ENCODE assay signal across 8 cellular contexts in the genomic region with DNA sequence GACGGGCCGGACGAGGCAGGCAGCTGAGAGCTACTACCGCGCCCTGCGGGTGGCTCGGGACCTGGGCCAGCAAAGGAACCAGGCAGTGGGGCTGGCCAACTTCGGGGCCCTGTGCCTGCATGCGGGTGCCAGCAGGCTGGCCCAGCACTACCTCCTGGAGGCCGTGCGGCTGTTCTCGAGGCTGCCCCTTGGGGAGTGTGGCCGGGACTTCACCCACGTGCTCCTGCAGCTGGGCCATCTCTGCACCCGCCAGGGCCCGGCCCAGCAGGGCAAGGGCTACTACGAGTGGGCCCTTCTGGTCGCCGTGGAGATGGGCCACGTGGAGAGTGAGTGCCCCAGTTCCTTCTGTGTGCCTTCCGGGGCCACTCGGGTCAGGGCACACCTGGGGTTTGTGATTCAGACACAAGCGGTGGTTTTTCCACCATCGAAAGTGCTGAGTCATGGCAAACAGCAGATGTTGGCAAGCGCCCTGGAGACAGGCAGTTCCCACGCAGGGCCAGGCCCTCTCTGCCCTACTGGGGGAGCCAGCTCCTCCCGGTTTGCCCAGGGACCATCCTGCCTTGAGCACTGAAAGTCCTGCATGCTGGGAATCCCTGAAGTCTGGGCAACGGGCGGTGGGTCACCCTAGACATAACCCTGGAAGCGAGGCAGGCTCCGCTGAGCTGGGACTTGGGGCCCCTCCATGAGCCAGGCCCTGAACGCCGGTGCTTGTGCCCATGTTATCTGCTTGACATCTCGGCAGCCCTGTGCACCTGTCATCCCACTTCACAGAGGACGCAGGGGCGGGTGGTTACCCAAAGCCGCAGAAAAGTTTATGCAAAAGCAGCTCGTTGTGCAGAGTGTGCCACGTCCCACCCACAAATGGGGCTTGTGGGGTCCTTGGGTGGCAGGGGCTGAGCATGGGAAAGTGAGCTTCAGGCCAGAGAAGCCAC. TPM values are rescaled to one million over a fixed set of nuclear protein-coding genes. Genes with fewer than 3 reads are reported as not detected.
DNase-seq lines count a peak whose midpoint lies in the region; ATAC-seq and TF ChIP-seq lines count a peak whose summit lies in the region.

No MANE protein-coding gene starts in this region.

- no peaks in the 10 kb centered on the region for H3K9me3 ChIP-seq in CD8-positive, alpha-beta T cell (ENCODE audit: low read length)
- H3K9me3 ChIP-seq in WERI-Rb-1 (ENCODE audit: severe bottlenecking) (no peaks in the 10 kb centered on the region), breast epithelium (no peaks in the 10 kb centered on the region), lung (ENCODE audit: control insufficient read depth in 2 of 2, insufficient read depth in 1 of 2, low read length in 1 of 2) (no peaks in the 10 kb centered on the region)

- intact Hi-C loops in CD8-positive, alpha-beta T cell (cut with DNase I, micrococcal nuclease) = loop anchor here (2.0 to 5.0 kb wide), 5 partner anchors 14 to 214 kb away; partner anchors contain the start of genes ABLIM2 (in 1 of the 2), ACOX3 (in 1 of the 2) and TRMT44 (in 1 of the 2)
- intact Hi-C loops in breast epithelium (cut with DNase I; ENCODE audit: low total_unique reads) = no loop called here

- POLR2A ChIA-PET in CD8-positive, alpha-beta T cell (lab: Charles Lee) = interaction anchor here (1.1 to 3.2 kb wide), 5 partner anchors 9 to 69 kb away, joined by 3 to 22 read pairs (median 4); partner anchors contain the start of gene SH3TC1

- no peaks in the 10 kb centered on the region for H3K27me3 Mint-ChIP-seq in CD8-positive, alpha-beta T cell (ENCODE audit: low read depth)

- peak overlapping the region; percentile 65 for H3K4me3 Mint-ChIP-seq in CD8-positive, alpha-beta T cell

- 53% methylated on average over 38 to 39 of the region's 39 CpGs for WGBS in lung, 2 donors

- peak overlapping the region; percentile 90 for H3K27ac Mint-ChIP-seq in CD8-positive, alpha-beta T cell

- CTCF ChIA-PET in CD8-positive, alpha-beta T cell (lab: Charles Lee) = interaction anchor here (1.0 to 2.0 kb wide), 6 partner anchors 9 to 174 kb away, joined by 3 to 14 read pairs (median 4); no protein-coding TSS in a partner anchor

- H3K4me1 Mint-ChIP-seq in CD8-positive, alpha-beta T cell (ENCODE audit: low read depth) = peaks cover 63% of the 10 kb centered on the region

- no peaks in the 10 kb centered on the region for H3K27me3 ChIP-seq in CD8-positive, alpha-beta T cell (ENCODE audit: insufficient read depth, low read length)
- H3K27me3 ChIP-seq in WERI-Rb-1 (ENCODE audit: insufficient read depth, low read depth, severe bottlenecking) (no peaks in the 10 kb centered on the region), breast epithelium (no peaks in the 10 kb centered on the region), lung (ENCODE audit: control insufficient read depth, insufficient read depth) (no peaks in the 10 kb centered on the region)

- H3K27ac ChIP-seq in CD8-positive, alpha-beta T cell (ENCODE audit: low read depth, low read length) = peak overlapping the region; percentile 6
- peak overlapping the region; percentile 21 for H3K27ac ChIP-seq in WERI-Rb-1
- peak overlapping the region; percentile 17 to 68 for H3K27ac ChIP-seq in breast epithelium
- H3K27ac ChIP-seq in lung (ENCODE audit: low read depth in 1 of 2, low read length in 1 of 2) = no peak overlapping the region

- peak overlapping the region; percentile 8 for H3K4me3 ChIP-seq in CD8-positive, alpha-beta T cell (ENCODE audit: low read depth, low read length)
- H3K4me3 ChIP-seq in WERI-Rb-1 (ENCODE audit: low read depth, low read length) (no peak overlapping the region), breast epithelium (peak overlapping the region in 1 of 3 donors; percentile 35), lung (no peak overlapping the region)

- H3K9me3 Mint-ChIP-seq in CD8-positive, alpha-beta T cell = no peaks in the 10 kb centered on the region

- no peaks in the 10 kb centered on the region for H3K36me3 ChIP-seq in CD8-positive, alpha-beta T cell (ENCODE audit: insufficient read depth, low read length)
- H3K36me3 ChIP-seq in WERI-Rb-1 (peaks cover 5% of the 10 kb centered on the region), breast epithelium (no peaks in the 10 kb centered on the region), lung (ENCODE audit: control insufficient read depth in 2 of 2, insufficient read depth in 2 of 2, low read length in 2 of 2) (peaks cover 0 to 55% of the 10 kb centered on the region in 2 donors)

- no peak for TF ChIP-seq POLR2A in breast epithelium (IDR thresholded peaks at IDR 0.05)

- ATAC-seq in CD8-positive, alpha-beta T cell = peak; percentile 80
- peak; percentile 61 for ATAC-seq in GM21367 (IDR thresholded peaks at IDR 0.05; ENCODE audit: unreplicated experiment)
- ATAC-seq in lung (ENCODE audit: insufficient read depth, low FRiP score) = peak; percentile 84

- H3K36me3 Mint-ChIP-seq in CD8-positive, alpha-beta T cell = peaks cover 19% of the 10 kb centered on the region

- DNase-seq in CD8-positive, alpha-beta T cell = peak; percentile 47 to 90 (median 69)
- peak; percentile 58 for DNase-seq in HPDE6-E6E7 (ENCODE audit: extremely low spot score)
- DNase-seq in WERI-Rb-1 = peak; percentile 38
- DNase-seq in breast epithelium (ENCODE audit: low spot score in 2 of 2) = peak in 1 of 2 donors; percentile 73
- peak; percentile 86 for DNase-seq in lung (ENCODE audit: low spot score)
- peak; percentile 54 for DNase-seq in stimulated activated CD8-positive, alpha-beta memory T cell treated with anti-CD3 and anti-CD28 coated beads, Interleukin-4, amount 100 ng/mL, for 24 hours (ENCODE audit: low read depth)
- DNase-seq in D341Med (ENCODE audit: low spot score) = no peak

- H3K4me1 ChIP-seq in CD8-positive, alpha-beta T cell (ENCODE audit: insufficient read depth, low read length) = peaks cover 59% of the 10 kb centered on the region
- peaks cover 0 to 6% of the 10 kb centered on the region in 2 donors for H3K4me1 ChIP-seq in breast epithelium
- H3K4me1 ChIP-seq in lung (ENCODE audit: control insufficient read depth in 2 of 2, insufficient read depth in 2 of 2, low read length in 2 of 2) = peaks cover 0 to 17% of the 10 kb centered on the region in 2 donors

- TF ChIP-seq CTCF in CD8-positive, alpha-beta T cell (IDR thresholded peaks at IDR 0.05) = no peak
- no peak for TF ChIP-seq CTCF in WERI-Rb-1 (IDR thresholded peaks at IDR 0.05; ENCODE audit: low read depth, low read length)
- no peak for TF ChIP-seq CTCF in breast epithelium (IDR thresholded peaks at IDR 0.05)
- no peak for TF ChIP-seq CTCF in lung (IDR thresholded peaks at IDR 0.05; ENCODE audit: control extremely low read depth, extremely low read depth)

RNA-seq across cellular contexts. Expression of gene SH3TC1, which starts 29.5 kb away (rescaled TPM):
- total RNA-seq in CD8-positive, alpha-beta T cell = 100 to 1,000 TPM in 1 of 2 experiments, 10 to 100 TPM in 1; 90.7 to 102 TPM
- 10 to 100 TPM; 16.4 to 28.8 (median 17.3) TPM for total RNA-seq in breast epithelium
- total RNA-seq in lung = 10 to 100 TPM; 41.7 to 67.3 TPM
- 10 to 100 TPM; 21.4 to 34.5 TPM for polyA plus RNA-seq in lung

RNA-seq across cellular contexts. Expression of gene HTRA3, which starts 41.0 kb away (rescaled TPM):
- not detected for total RNA-seq in CD8-positive, alpha-beta T cell
- total RNA-seq in breast epithelium (10 to 100 TPM in 2 of 3 donors, 1 to 10 TPM in 1; 8.5 to 53.9 (median 19.7) TPM), lung (10 to 100 TPM; 16.9 to 18.6 TPM)
- 10 to 100 TPM in 1 of 2 donors, 1 to 10 TPM in 1; 9.5 to 23.5 TPM for polyA plus RNA-seq in lung

Comparison
In these comparisons a context has a peak if more than half of its experiments do, and no peak if none do; other contexts are left out.
1. H3K27ac ChIP-seq: peak in CD8-positive, alpha-beta T cell (single experiment), WERI-Rb-1 (single experiment) and breast epithelium (2 of 2); none in lung (0 of 2).
2. RNA of gene HTRA3, which starts 41.0 kb away (total RNA-seq): 8.5 to 53.9 TPM in breast epithelium and 16.9 to 18.6 TPM in lung; not detected in CD8-positive, alpha-beta T cell; every median in the first group is over 4 times any median in the second.
3. Peak in every context shown above with its lines, with median percentiles within 50 percentile points of each other: ATAC-seq.